8 cellular contexts compared by ENCODE assay signal in the genomic region with DNA sequence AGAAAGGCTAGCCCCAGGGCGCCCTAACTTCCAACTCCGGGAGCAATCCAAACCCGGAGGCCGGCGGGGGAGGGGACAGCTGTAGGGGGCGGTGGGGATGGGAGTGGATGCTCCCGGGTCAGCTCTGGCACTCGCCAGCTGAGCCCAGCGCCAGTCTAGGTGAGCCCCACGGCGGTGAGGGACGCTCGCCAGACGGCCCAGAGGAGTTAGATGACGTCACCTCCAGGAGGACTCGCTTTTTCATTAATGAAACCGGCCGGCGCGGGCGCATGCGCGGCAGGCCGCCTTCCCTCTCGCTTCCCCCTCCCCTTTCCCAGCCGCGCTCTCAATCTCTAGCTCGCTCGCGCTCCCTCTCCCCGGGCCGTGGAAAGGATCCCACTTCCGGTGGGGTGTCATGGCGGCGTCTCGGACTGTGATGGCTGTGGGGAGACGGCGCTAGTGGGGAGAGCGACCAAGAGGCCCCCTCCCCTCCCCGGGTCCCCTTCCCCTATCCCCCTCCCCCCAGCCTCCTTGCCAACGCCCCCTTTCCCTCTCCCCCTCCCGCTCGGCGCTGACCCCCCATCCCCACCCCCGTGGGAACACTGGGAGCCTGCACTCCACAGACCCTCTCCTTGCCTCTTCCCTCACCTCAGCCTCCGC. TPM values are rescaled to one million over a fixed set of nuclear protein-coding genes. Genes with fewer than 3 reads are reported as not detected.
DNase-seq lines count a peak whose midpoint lies in the region; ATAC-seq and TF ChIP-seq lines count a peak whose summit lies in the region.

A gene with protein sequence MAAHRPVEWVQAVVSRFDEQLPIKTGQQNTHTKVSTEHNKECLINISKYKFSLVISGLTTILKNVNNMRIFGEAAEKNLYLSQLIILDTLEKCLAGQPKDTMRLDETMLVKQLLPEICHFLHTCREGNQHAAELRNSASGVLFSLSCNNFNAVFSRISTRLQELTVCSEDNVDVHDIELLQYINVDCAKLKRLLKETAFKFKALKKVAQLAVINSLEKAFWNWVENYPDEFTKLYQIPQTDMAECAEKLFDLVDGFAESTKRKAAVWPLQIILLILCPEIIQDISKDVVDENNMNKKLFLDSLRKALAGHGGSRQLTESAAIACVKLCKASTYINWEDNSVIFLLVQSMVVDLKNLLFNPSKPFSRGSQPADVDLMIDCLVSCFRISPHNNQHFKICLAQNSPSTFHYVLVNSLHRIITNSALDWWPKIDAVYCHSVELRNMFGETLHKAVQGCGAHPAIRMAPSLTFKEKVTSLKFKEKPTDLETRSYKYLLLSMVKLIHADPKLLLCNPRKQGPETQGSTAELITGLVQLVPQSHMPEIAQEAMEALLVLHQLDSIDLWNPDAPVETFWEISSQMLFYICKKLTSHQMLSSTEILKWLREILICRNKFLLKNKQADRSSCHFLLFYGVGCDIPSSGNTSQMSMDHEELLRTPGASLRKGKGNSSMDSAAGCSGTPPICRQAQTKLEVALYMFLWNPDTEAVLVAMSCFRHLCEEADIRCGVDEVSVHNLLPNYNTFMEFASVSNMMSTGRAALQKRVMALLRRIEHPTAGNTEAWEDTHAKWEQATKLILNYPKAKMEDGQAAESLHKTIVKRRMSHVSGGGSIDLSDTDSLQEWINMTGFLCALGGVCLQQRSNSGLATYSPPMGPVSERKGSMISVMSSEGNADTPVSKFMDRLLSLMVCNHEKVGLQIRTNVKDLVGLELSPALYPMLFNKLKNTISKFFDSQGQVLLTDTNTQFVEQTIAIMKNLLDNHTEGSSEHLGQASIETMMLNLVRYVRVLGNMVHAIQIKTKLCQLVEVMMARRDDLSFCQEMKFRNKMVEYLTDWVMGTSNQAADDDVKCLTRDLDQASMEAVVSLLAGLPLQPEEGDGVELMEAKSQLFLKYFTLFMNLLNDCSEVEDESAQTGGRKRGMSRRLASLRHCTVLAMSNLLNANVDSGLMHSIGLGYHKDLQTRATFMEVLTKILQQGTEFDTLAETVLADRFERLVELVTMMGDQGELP (N-terminal part only) (plus strand): TSS at position 378 of the 639 bp plus-strand sequence. CDS start 333 bp downstream, outside the sequence.

- H3K9me3 ChIP-seq in OCI-LY3 (ENCODE audit: insufficient read depth, low read length) = no peaks in the 10 kb centered on the region

- H3K27me3 ChIP-seq in OCI-LY3 (ENCODE audit: low read depth, low read length) = no peaks in the 10 kb centered on the region

- peak within 1 kb of the TSS; percentile 76 for H3K9ac ChIP-seq in OCI-LY3 (ENCODE audit: low read length)

- 0 out of 2 replicates have a peak, but pooled peaks cover 4% of the 10 kb centered on the region for H4K20me1 ChIP-seq in OCI-LY3 (ENCODE audit: insufficient read depth, low read length)

- peak within 1 kb of the TSS; percentile 82 for H3K4me3 ChIP-seq in OCI-LY3 (ENCODE audit: low read length)

- peak within 1 kb of the TSS; percentile 19 for H3K27ac ChIP-seq in OCI-LY3 (ENCODE audit: low read length)

- peak within 1 kb of the TSS; percentile 96 for H3K27ac Mint-ChIP-seq in endothelial cell (ENCODE audit: unreplicated experiment)

- peaks cover 26% of the 10 kb centered on the region for H3K79me2 ChIP-seq in OCI-LY3 (ENCODE audit: low read length)

- H3K4me1 Mint-ChIP-seq in endothelial cell (ENCODE audit: unreplicated experiment) = peaks cover 21% of the 10 kb centered on the region

- peak within 1 kb of the TSS; percentile 33 for H2AFZ ChIP-seq in OCI-LY3 (ENCODE audit: low read depth, low read length)

- TF ChIP-seq CTCF in OCI-LY3 (IDR thresholded peaks at IDR 0.05; ENCODE audit: low read depth, low read length) (no peak), endothelial cell (IDR thresholded peaks at IDR 0.05; ENCODE audit: unreplicated experiment) (no peak)

- no peaks in the 10 kb centered on the region for H3K9me3 Mint-ChIP-seq in endothelial cell (ENCODE audit: unreplicated experiment)

- ATAC-seq in GM21423 (IDR thresholded peaks at IDR 0.05; ENCODE audit: unreplicated experiment) = peak; percentile 85

- peaks cover 10% of the 10 kb centered on the region for H3K27me3 Mint-ChIP-seq in endothelial cell (ENCODE audit: unreplicated experiment)

- H3K4me2 ChIP-seq in OCI-LY3 (ENCODE audit: low read length) = peak within 1 kb of the TSS; percentile 96

- in situ Hi-C loops in Caki2 (cut with HindIII; ENCODE audit: low pct_unique_long_range_greater_than_20kb, low sequenced_read_pairs) = no loop called here

- no peaks in the 10 kb centered on the region for H3K36me3 ChIP-seq in OCI-LY3 (replicated peaks; ENCODE audit: low read depth, low read length)

- H3K36me3 Mint-ChIP-seq in endothelial cell (ENCODE audit: low read depth, unreplicated experiment) = peaks cover 15% of the 10 kb centered on the region

- peak within 1 kb of the TSS; percentile 98 for H3K4me3 Mint-ChIP-seq in endothelial cell (ENCODE audit: unreplicated experiment)

- DNase-seq in Caki2 (ENCODE audit: low read depth) (peak; percentile 95), HuH-7.5 (ENCODE audit: low spot score) (peak; percentile 88), endothelial cell (ENCODE audit: low spot score) (peak; percentile 93), midbrain (lab: John Stamatoyannopoulos, UW) (peak; percentile 95)
- DNase-seq in activated CD8-positive, alpha-beta memory T cell treated with anti-CD3 and anti-CD28 coated beads, Interleukin-2, amount 50 U/mL, for 48 hours = peak; percentile 94
- DNase-seq in stimulated activated CD8-positive, alpha-beta memory T cell treated with anti-CD3 and anti-CD28 coated beads, Interleukin-15, amount 100 ng/mL, for 48 hours (ENCODE audit: low read depth in 2 of 2) = peak; percentile 80 to 84

- peaks cover 8% of the 10 kb centered on the region for H3K4me1 ChIP-seq in OCI-LY3 (ENCODE audit: low read length)

RNA-seq across cellular contexts. Expression of the gene that starts here (rescaled TPM):
- total RNA-seq in Caki2 (2014; rRNA removed; shearing (Covaris generic); ENCODE audit: low replicate concordance) = 12.0 and 15.5 TPM in 2 replicates
- total RNA-seq in endothelial cell (ENCODE audit: unreplicated experiment) = 52.7 TPM

Comparison
In these comparisons a context has a peak if more than half of its experiments do, and no peak if none do; other contexts are left out.
1. Peak in every context shown above with its lines: DNase-seq, ATAC-seq, H3K4me3 ChIP-seq and H3K27ac ChIP-seq.